ENCODE assay signal across 26 cellular contexts in the genomic region with DNA sequence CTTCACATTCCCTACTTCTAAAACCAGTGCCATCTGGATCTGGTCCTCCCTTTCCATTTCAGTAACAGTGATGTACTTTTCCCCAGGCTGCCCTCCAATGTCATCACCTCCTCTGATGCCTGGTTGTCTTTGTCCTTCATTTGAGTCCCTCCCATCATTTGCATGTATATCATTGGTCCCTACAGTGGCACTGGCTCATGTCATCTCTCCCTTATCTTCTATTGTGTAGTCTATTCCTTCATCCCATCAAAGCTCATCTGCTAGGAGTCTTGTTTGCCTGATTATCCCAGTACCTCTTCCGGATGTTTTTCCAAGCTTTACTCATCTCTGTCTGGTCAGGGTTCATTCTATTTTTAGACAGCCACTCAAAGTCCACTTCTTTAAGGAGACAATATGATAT.
DNase-seq lines count a peak whose midpoint lies in the region; ATAC-seq, FAIRE-seq and TF ChIP-seq lines count a peak whose summit lies in the region.
"Had no signal": no experiment of that assay in that cellular context is flagged by ENCODE, and none has a peak within 500 bp of the region (broad histone marks: within the 10 kb centered on the region; RNA-seq: fewer than 3 reads in every experiment).

No MANE protein-coding gene starts in this region.

- no peak overlapping the region for H3K27ac ChIP-seq in HepG2 (ENCODE audit: extremely low read length, insufficient read depth, low read length)
- no peak overlapping the region for H3K27ac ChIP-seq in right lobe of liver
- H3K27ac ChIP-seq in WERI-Rb-1 = no peak overlapping the region
- H3K27ac ChIP-seq: BLaER1 treated with 17β-estradiol and CSF1 and Interleukin-3, amounts not matched to agents 10 nM and 100 nM; RWPE1 had no signal

- H3K9me3 ChIP-seq in HepG2 (ENCODE audit: low read length) (no peaks in the 10 kb centered on the region), right lobe of liver (no peaks in the 10 kb centered on the region), HAP-1 (no peaks in the 10 kb centered on the region), WERI-Rb-1 (ENCODE audit: severe bottlenecking) (no peaks in the 10 kb centered on the region)

- peak; percentile 55; the same call in 2 of the 3 replicates for ATAC-seq in HepG2
- no peak for ATAC-seq in right lobe of liver
- no peak for ATAC-seq in GM19035 (IDR thresholded peaks at IDR 0.05; ENCODE audit: unreplicated experiment)
- ATAC-seq: GM23338 had no signal

- H2AFZ ChIP-seq in HepG2 (ENCODE audit: low read length) = no peak overlapping the region
- H2AFZ ChIP-seq: GM23338 had no signal

- 18% methylated on average over 1 of the region's 1 CpG for WGBS in HepG2 (ENCODE audit: low lambda C conversion rate)
- WGBS in right lobe of liver (ENCODE audit: insufficient coverage, low coverage, low lambda C conversion rate, missing lambda C conversion rate) = 46% methylated on average over 1 of the region's 1 CpG

- TF ChIP-seq EP300 in HepG2 (IDR thresholded peaks at IDR 0.05; ENCODE audit: low read depth in 2 of 2, low read length in 2 of 2) = no peak; a peak in 1 of 4 replicates
- no peak for TF ChIP-seq EP300 in HepG2 (CRISPR knock-in tag; IDR thresholded peaks at IDR 0.05; ENCODE audit: borderline replicate concordance)

- TF ChIP-seq RAD21 in HepG2 (CRISPR knock-in tag; IDR thresholded peaks at IDR 0.05) = no peak

- H3K4me1 ChIP-seq in HepG2 (ENCODE audit: insufficient read depth, low read length) (peaks cover 27% of the 10 kb centered on the region; the same call in 1 of the 2 replicates), right lobe of liver (no peaks in the 10 kb centered on the region), HAP-1 (no peaks in the 10 kb centered on the region)
- H3K4me1 ChIP-seq: BLaER1 treated with 17β-estradiol and CSF1 and Interleukin-3, amounts not matched to agents 10 nM and 100 nM had no signal

- H3K79me2 ChIP-seq in HepG2 (ENCODE audit: insufficient read depth, low read length) = no peaks in the 10 kb centered on the region

- no peaks in the 10 kb centered on the region for H3K27me3 ChIP-seq in HepG2 (ENCODE audit: control insufficient read depth in 1 of 2, insufficient read depth in 2 of 2, low read length in 2 of 2)
- no peaks in the 10 kb centered on the region for H3K27me3 ChIP-seq in right lobe of liver
- H3K27me3 ChIP-seq in HAP-1 (ENCODE audit: low read depth) = no peaks in the 10 kb centered on the region
- H3K27me3 ChIP-seq in WERI-Rb-1 (ENCODE audit: insufficient read depth, low read depth, severe bottlenecking) = no peaks in the 10 kb centered on the region
- H3K27me3 ChIP-seq: BLaER1 treated with 17β-estradiol and CSF1 and Interleukin-3, amounts not matched to agents 10 nM and 100 nM had no signal

- CTCF ChIA-PET in HepG2 (lab: Yijun Ruan, JAX; ENCODE audit: low intra/inter-chr PET ratio, low total read pairs) = no interaction called here

- H3K4me3 ChIP-seq in HepG2 (replicated peaks in 1 of 3; ENCODE audit: insufficient read depth in 1 of 3, low read depth in 2 of 3, low read length in 3 of 3) (no peak overlapping the region), right lobe of liver (no peak overlapping the region), fibroblast of mammary gland (ENCODE audit: control insufficient read depth, low read depth, low read length) (no peak overlapping the region), HAP-1 (no peak overlapping the region), WERI-Rb-1 (ENCODE audit: low read depth, low read length) (no peak overlapping the region)
- H3K4me3 ChIP-seq: BLaER1 treated with 17β-estradiol and CSF1 and Interleukin-3, amounts not matched to agents 10 nM and 100 nM; GM23338 had no signal

- POLR2A ChIA-PET in HepG2 (lab: Yijun Ruan, JAX) = no interaction called here

- H3K36me3 ChIP-seq in HepG2 (replicated peaks in 1 of 2; ENCODE audit: control insufficient read depth in 1 of 2, insufficient read depth in 2 of 2, low read length in 2 of 2) (no peaks in the 10 kb centered on the region), right lobe of liver (no peaks in the 10 kb centered on the region), HAP-1 (replicated peaks) (no peaks in the 10 kb centered on the region), WERI-Rb-1 (no peaks in the 10 kb centered on the region)
- H3K36me3 ChIP-seq: BLaER1 treated with 17β-estradiol and CSF1 and Interleukin-3, amounts not matched to agents 10 nM and 100 nM had no signal

- in situ Hi-C loops in HepG2 (cut with HindIII; ENCODE audit: extremely low pct_ligation_motif_present, low pct_unique_long_range_greater_than_20kb) = no loop called here
- in situ Hi-C loops in HAP-1 (cut with MboI; ENCODE audit: low sequenced_read_pairs) = no loop called here

- H3K4me2 ChIP-seq in HepG2 (ENCODE audit: low read depth, low read length) = no peak overlapping the region
- H3K4me2 ChIP-seq: BLaER1 treated with 17β-estradiol and CSF1 and Interleukin-3, amounts not matched to agents 10 nM and 100 nM; GM23338 had no signal

- no peaks in the 10 kb centered on the region for H4K20me1 ChIP-seq in HepG2 (ENCODE audit: insufficient read depth, low read length)
- H4K20me1 ChIP-seq: BLaER1 treated with 17β-estradiol and CSF1 and Interleukin-3, amounts not matched to agents 10 nM and 100 nM had no signal

- TF ChIP-seq POLR2A in HepG2 (IDR thresholded peaks at IDR 0.05; ENCODE audit: insufficient read depth in 1 of 2, low read depth in 2 of 2, low read length in 2 of 2) (no peak), right lobe of liver (IDR thresholded peaks at IDR 0.05) (no peak)

- FAIRE-seq in HepG2 (lab: Jason Lieb, UNC) = no peak
- FAIRE-seq: GM12891 had no signal

- H3K9ac ChIP-seq in HepG2 (ENCODE audit: insufficient read depth, low read depth, low read length) = no peak overlapping the region
- H3K9ac ChIP-seq: BLaER1 treated with 17β-estradiol and CSF1 and Interleukin-3, amounts not matched to agents 10 nM and 100 nM had no signal

- intact Hi-C loops in HepG2 (cut with micrococcal nuclease; ENCODE audit: unreplicated experiment) (no loop called here), right lobe of liver (cut with DNase I) (no loop called here)

- no peak for TF ChIP-seq CTCF in HepG2 (CRISPR knock-in tag; IDR thresholded peaks at IDR 0.05)
- no peak for TF ChIP-seq CTCF in right lobe of liver (IDR thresholded peaks at IDR 0.05)
- TF ChIP-seq CTCF in fibroblast of mammary gland (conservative IDR thresholded peaks at IDR 0.05; ENCODE audit: control insufficient read depth, insufficient read depth, low read depth, low read length) = no peak
- no peak for TF ChIP-seq CTCF in WERI-Rb-1 (IDR thresholded peaks at IDR 0.05; ENCODE audit: low read depth, low read length)

- peak; percentile 25 for DNase-seq in HepG2 (ENCODE audit: low spot score)
- DNase-seq in right lobe of liver = no peak
- peak; percentile 47 for DNase-seq in LHCN-M2 (ENCODE audit: low read depth)
- peak; percentile 6 for DNase-seq in fibroblast of mammary gland (ENCODE audit: low read depth)
- DNase-seq in HAP-1 (ENCODE audit: low spot score in 2 of 2) = no peak
- DNase-seq in WERI-Rb-1 = no peak
- DNase-seq: CD4-positive, alpha-beta T cell; DMS79; GF-D8; H9; HFFc6; Karpas-422; NCI-H1417; NCI-H1694; NCI-H2029 treated with DMSO at 0.1 percent for 48 hours; NCI-H2171; NCI-H226; NCI-H510A; NCI-H69; SHP77; T-helper 1 cell had no signal

- no TSS peak for BruUV-seq in HepG2 (replicated peaks; lab: Mats Ljungman, UMichigan)

TF ChIP-seq in HepG2, 621 proteins besides CTCF, POLR2A, EP300 and RAD21:
- no peak for TF ChIP-seq SAP130 (CRISPR knock-in tag; IDR thresholded peaks at IDR 0.05; ENCODE audit: low read depth)
- TF ChIP-seq ZNF879 (CRISPR knock-in tag; IDR thresholded peaks at IDR 0.05) = no peak
- peak; percentile 94 for TF ChIP-seq MEF2D (CRISPR knock-in tag; IDR thresholded peaks at IDR 0.05)
- no peak for TF ChIP-seq ZNF225 (CRISPR knock-in tag; IDR thresholded peaks at IDR 0.05)
TF ChIP-seq in HepG2: peak in this region for 1.

Comparison
In these comparisons a context has a peak if more than half of its experiments do, and no peak if none do; other contexts are left out.
1. DNase-seq: peak in HepG2 (single experiment), LHCN-M2 (single experiment) and fibroblast of mammary gland (single experiment); none in right lobe of liver (0 of 3), HAP-1 (0 of 2) and WERI-Rb-1 (single experiment).